ENCODE assay signal across 8 cellular contexts in genomic region chr20:62143976-62144825, GRCh38. TPM values are rescaled to one million over a fixed set of nuclear protein-coding genes. Genes with fewer than 3 reads are reported as not detected.
DNase-seq lines count a peak whose midpoint lies in the region; ATAC-seq and TF ChIP-seq lines count a peak whose summit lies in the region.

No MANE protein-coding gene starts in this region.

- peak; percentile 29 for ATAC-seq in GM18505 (IDR thresholded peaks at IDR 0.05; ENCODE audit: unreplicated experiment)
- ATAC-seq in HG03135 (IDR thresholded peaks at IDR 0.05; ENCODE audit: unreplicated experiment) = peak; percentile 17

- POLR2A ChIA-PET in AG04449 (lab: Yijun Ruan, JAX) = no interaction called here

- H3K27ac ChIP-seq in Peyer's patch (peak overlapping the region; percentile 93 to 100 (median 94)), cardiac muscle cell (peak overlapping the region; percentile 68)

- H3K4me1 ChIP-seq in Peyer's patch (peaks cover 0 to 34% (median 14%) of the 10 kb centered on the region in 4 donors), cardiac muscle cell (ENCODE audit: low read depth) (peaks cover 16% of the 10 kb centered on the region)

- TF ChIP-seq CTCF in AG04449 (IDR thresholded peaks at IDR 0.05; ENCODE audit: insufficient read depth, low read length, missing control alignments) (no peak), Peyer's patch (IDR thresholded peaks at IDR 0.05) (no peak), cardiac muscle cell (IDR thresholded peaks at IDR 0.05; ENCODE audit: low read depth, low read length) (peak; percentile 3)

- H3K27me3 ChIP-seq in Peyer's patch = no peaks in the 10 kb centered on the region
- no peaks in the 10 kb centered on the region for H3K27me3 ChIP-seq in cardiac muscle cell

- no peak for TF ChIP-seq POLR2A in GM18505 (IDR thresholded peaks at IDR 0.05; ENCODE audit: borderline replicate concordance, extremely low read depth, insufficient read depth, insufficient read length)
- no peak for TF ChIP-seq POLR2A in Peyer's patch (IDR thresholded peaks at IDR 0.05)

- H3K4me3 ChIP-seq in AG04449 (ENCODE audit: low read depth, low read length) (peak overlapping the region; percentile 76), Peyer's patch (peak overlapping the region; percentile 87 to 99 (median 92)), cardiac muscle cell (peak overlapping the region; percentile 85)

- H3K36me3 ChIP-seq in Peyer's patch (peaks cover 0 to 14% (median 0%) of the 10 kb centered on the region in 3 donors), cardiac muscle cell (peaks cover 14% of the 10 kb centered on the region)

- H3K9me3 ChIP-seq in Peyer's patch = no peaks in the 10 kb centered on the region
- H3K9me3 ChIP-seq in cardiac muscle cell (ENCODE audit: low read depth) = no peaks in the 10 kb centered on the region

- CTCF ChIA-PET in AG04449 (lab: Yijun Ruan, JAX) = interaction anchor here (0.6 to 1.8 kb wide), 8 partner anchors 9 to 133 kb away, joined by 3 to 14 read pairs (median 4); no protein-coding TSS in a partner anchor

- intact Hi-C loops in posterior cingulate gyrus (cut with DNase I) = loop anchor here (1.0 to 5.0 kb wide), 2 partner anchors 22 to 38 kb away; partner anchors contain the start of genes LSM14B and MTG2

- DNase-seq in AG04449 (ENCODE audit: low read depth, low spot score) (no peak), Peyer's patch (peak; percentile 32 to 72 (median 71)), cardiac muscle cell (ENCODE audit: low read depth in 1 of 2, low spot score in 1 of 2) (peak; percentile 74 to 76), posterior cingulate gyrus (peak; percentile 32 to 95 (median 62)), NCI-H226 (no peak)
- DNase-seq in activated naive CD4-positive, alpha-beta T cell treated with anti-CD3 and anti-CD28 coated beads, Interleukin-2, amount 50 U/mL, for 16 hours = peak; percentile 67

RNA-seq across cellular contexts. Expression of gene SS18L1, which starts 0.6 kb away (rescaled TPM):
- total RNA-seq in Peyer's patch (10 to 100 TPM; 14.9 to 27.2 (median 24.5) TPM), cardiac muscle cell (25.7 and 38.7 TPM in 2 replicates)
- 2.5 and 3.2 TPM in 2 replicates for polyA plus RNA-seq in cardiac muscle cell

RNA-seq across cellular contexts. Expression of gene PSMA7, which starts 1.0 kb away (rescaled TPM):
- total RNA-seq in Peyer's patch = 100 to 1,000 TPM; 181 to 264 (median 228) TPM
- 333 and 442 TPM in 2 replicates for total RNA-seq in cardiac muscle cell
- 386 and 505 TPM in 2 replicates for polyA plus RNA-seq in cardiac muscle cell

RNA-seq across cellular contexts. Expression of gene LSM14B, which starts 21.9 kb away (rescaled TPM):
- total RNA-seq in Peyer's patch (10 to 100 TPM; 27.1 to 35.5 (median 33.3) TPM), cardiac muscle cell (63.3 and 71.8 TPM in 2 replicates)
- 6.5 and 7.5 TPM in 2 replicates for polyA plus RNA-seq in cardiac muscle cell

RNA-seq across cellular contexts. Expression of gene MTG2, which starts 38.6 kb away (rescaled TPM):
- total RNA-seq in Peyer's patch = 10 to 100 TPM; 23.1 to 62.2 (median 31.6) TPM
- total RNA-seq in cardiac muscle cell = 23.4 and 32.9 TPM in 2 replicates
- 20.4 and 27.8 TPM in 2 replicates for polyA plus RNA-seq in cardiac muscle cell

Comparison
In these comparisons a context has a peak if more than half of its experiments do, and no peak if none do; other contexts are left out.
1. DNase-seq: peak in Peyer's patch (3 of 3), activated naive CD4-positive, alpha-beta T cell treated with anti-CD3 and anti-CD28 coated beads, Interleukin-2, amount 50 U/mL, for 16 hours (single experiment), cardiac muscle cell (2 of 2) and posterior cingulate gyrus (10 of 10); none in AG04449 (single experiment) and NCI-H226 (single experiment).
2. Peak in every context shown above with its lines, with median percentiles within 50 percentile points of each other: H3K4me3 ChIP-seq.